Comparison of ENCODE assay signal across 8 cellular contexts in the genomic region with DNA sequence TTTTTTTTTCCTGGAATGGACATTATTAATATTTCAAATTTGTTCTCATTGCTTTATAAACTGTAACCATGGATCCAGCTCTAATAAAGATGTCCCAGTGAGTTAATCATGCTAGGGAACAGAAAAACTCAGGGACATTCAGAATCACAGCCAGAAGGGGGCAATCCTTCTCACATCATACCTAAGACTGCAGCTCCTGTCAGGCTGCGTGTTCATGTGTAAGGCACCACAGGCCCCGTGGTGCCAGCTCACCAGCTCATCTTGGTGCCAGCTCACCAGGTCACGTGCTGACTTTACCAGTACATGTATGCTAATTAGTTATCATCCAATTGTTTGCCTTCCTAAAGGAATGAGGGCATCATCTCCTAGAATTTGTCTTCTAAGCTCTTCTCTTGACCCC.
A peak's percentile ranks its signal among the peaks of the same experiment; 100 is the strongest.
DNase-seq lines count a peak whose midpoint lies in the region; ATAC-seq and TF ChIP-seq lines count a peak whose summit lies in the region.

No MANE protein-coding gene starts in this region.

- no peaks in the 10 kb centered on the region for H3K36me3 Mint-ChIP-seq in stimulated activated effector memory CD8-positive, alpha-beta T cell treated with anti-CD3 and anti-CD28 coated beads, Interleukin-12 subunit alpha, Interleukin-12 subunit beta, amount 100 ng/mL, for 72 hours

- no peaks in the 10 kb centered on the region for H3K9me3 ChIP-seq in gastroesophageal sphincter

- no peak overlapping the region for H3K4me3 ChIP-seq in gastroesophageal sphincter

- peak in 2 of 4 experiments; percentile 40 to 47 for TF ChIP-seq CTCF in gastroesophageal sphincter (IDR thresholded peaks at IDR 0.05)

- no peak overlapping the region for H3K4me3 Mint-ChIP-seq in stimulated activated effector memory CD8-positive, alpha-beta T cell treated with anti-CD3 and anti-CD28 coated beads, Interleukin-12 subunit alpha, Interleukin-12 subunit beta, amount 100 ng/mL, for 72 hours

- TF ChIP-seq POLR2A in gastroesophageal sphincter (IDR thresholded peaks at IDR 0.05) = no peak

- no peak for TF ChIP-seq EP300 in gastroesophageal sphincter (IDR thresholded peaks at IDR 0.05)

- H3K4me1 ChIP-seq in gastroesophageal sphincter = peaks cover 0 to 10% (median 0%) of the 10 kb centered on the region in 3 donors

- no peaks in the 10 kb centered on the region for H3K27me3 ChIP-seq in gastroesophageal sphincter

- 22 to 43% methylated on average over 3 of the region's 3 CpGs for WGBS in gastroesophageal sphincter (ENCODE audit: low coverage in 1 of 2), 2 donors

- DNase-seq in activated CD4-positive, alpha-beta T cell treated with anti-CD3 and anti-CD28 coated beads for 48 hours = peak; percentile 6
- no peak for DNase-seq in activated CD4-positive, alpha-beta T cell treated with anti-CD3 and anti-CD28 coated beads for 4 hours
- DNase-seq in Kasumi-1 (lab: John Stamatoyannopoulos, UW) (peak; percentile 64 to 70), SHP77 treated with DMSO at 0.1 percent for 48 hours (lab: John Stamatoyannopoulos, UW) (peak; percentile 40)
- DNase-seq in stimulated activated effector memory CD8-positive, alpha-beta T cell treated with anti-CD3 and anti-CD28 coated beads, Interleukin-12 subunit alpha, Interleukin-12 subunit beta, amount 100 ng/mL, for 72 hours (ENCODE audit: low spot score in 2 of 2) = no peak
- no peak for DNase-seq in activated CD4-positive, alpha-beta T cell treated with anti-CD3 and anti-CD28 coated beads, Interleukin-2, amount 50 U/mL, for 48 hours
- DNase-seq in stimulated activated CD4-positive, alpha-beta T cell treated with anti-CD3 and anti-CD28 coated beads, Interleukin-15, amount 100 ng/mL, for 24 hours = no peak

- no peak overlapping the region for H3K27ac ChIP-seq in gastroesophageal sphincter

- no peaks in the 10 kb centered on the region for H3K9me3 Mint-ChIP-seq in stimulated activated effector memory CD8-positive, alpha-beta T cell treated with anti-CD3 and anti-CD28 coated beads, Interleukin-12 subunit alpha, Interleukin-12 subunit beta, amount 100 ng/mL, for 72 hours

- H3K4me1 Mint-ChIP-seq in stimulated activated effector memory CD8-positive, alpha-beta T cell treated with anti-CD3 and anti-CD28 coated beads, Interleukin-12 subunit alpha, Interleukin-12 subunit beta, amount 100 ng/mL, for 72 hours = no peaks in the 10 kb centered on the region

- no peak overlapping the region for H3K27ac Mint-ChIP-seq in stimulated activated effector memory CD8-positive, alpha-beta T cell treated with anti-CD3 and anti-CD28 coated beads, Interleukin-12 subunit alpha, Interleukin-12 subunit beta, amount 100 ng/mL, for 72 hours

- peak; percentile 60 for ATAC-seq in gastroesophageal sphincter
- peak; percentile 55 for ATAC-seq in stimulated activated effector memory CD8-positive, alpha-beta T cell treated with anti-CD3 and anti-CD28 coated beads, Interleukin-12 subunit alpha, Interleukin-12 subunit beta, amount 100 ng/mL, for 72 hours

- no peaks in the 10 kb centered on the region for H3K36me3 ChIP-seq in gastroesophageal sphincter

Comparison
In these comparisons a context has a peak if more than half of its experiments do, and no peak if none do; other contexts are left out.
1. DNase-seq: peak in activated CD4-positive, alpha-beta T cell treated with anti-CD3 and anti-CD28 coated beads for 48 hours (single experiment), Kasumi-1 (2 of 2) and SHP77 treated with DMSO at 0.1 percent for 48 hours (single experiment); none in activated CD4-positive, alpha-beta T cell treated with anti-CD3 and anti-CD28 coated beads for 4 hours (0 of 2), stimulated activated effector memory CD8-positive, alpha-beta T cell treated with anti-CD3 and anti-CD28 coated beads, Interleukin-12 subunit alpha, Interleukin-12 subunit beta, amount 100 ng/mL, for 72 hours (0 of 2), activated CD4-positive, alpha-beta T cell treated with anti-CD3 and anti-CD28 coated beads, Interleukin-2, amount 50 U/mL, for 48 hours (0 of 2) and stimulated activated CD4-positive, alpha-beta T cell treated with anti-CD3 and anti-CD28 coated beads, Interleukin-15, amount 100 ng/mL, for 24 hours (single experiment).